15 cellular contexts compared by ENCODE assay signal in genomic region chr21:16797530-16797929, GRCh38.
DNase-seq lines count a peak whose midpoint lies in the region; ATAC-seq and TF ChIP-seq lines count a peak whose summit lies in the region.
"Had no signal": no experiment of that assay in that cellular context is flagged by ENCODE, and none has a peak within 500 bp of the region (broad histone marks: within the 10 kb centered on the region; RNA-seq: fewer than 3 reads in every experiment).

No MANE protein-coding gene starts in this region.

- H3K4ac ChIP-seq in mesendoderm (ENCODE audit: low read depth, low read length), result no peak overlapping the region

- no peaks in the 10 kb centered on the region for H3F3A ChIP-seq in GM23338 (replicated peaks; ENCODE audit: low read depth)

- H3K36me3 Mint-ChIP-seq in GM23338 (ENCODE audit: low read depth) (no peaks in the 10 kb centered on the region), brain (no peaks in the 10 kb centered on the region)
- H3K36me3 Mint-ChIP-seq: CD8-positive, alpha-beta memory T cell had no signal

- H2AFZ ChIP-seq in GM23338, result no peak overlapping the region

- H3K4me3 Mint-ChIP-seq in GM23338 (no peak overlapping the region), brain (peak overlapping the region in 4 of 5 experiments; percentile 24 to 73 (median 64))
- H3K4me3 Mint-ChIP-seq: CD8-positive, alpha-beta memory T cell; HFFc6 had no signal

- WGBS in mesendoderm (ENCODE audit: extremely low coverage, insufficient coverage, low lambda C conversion rate), result no CpG with 5 or more reads among the region's 2 CpGs

- no peak overlapping the region for H2BK5ac ChIP-seq in mesendoderm (ENCODE audit: low read length)

- H3K4me1 ChIP-seq in GM23338 (ENCODE audit: insufficient read depth) (peaks cover 15% of the 10 kb centered on the region), mesendoderm (ENCODE audit: control insufficient read depth, low read depth, low read length) (no peaks in the 10 kb centered on the region), foreskin keratinocyte (peaks cover 6% of the 10 kb centered on the region)
- H3K4me1 ChIP-seq: BLaER1 had no signal

- DNase-seq in DMS 273 (lab: John Stamatoyannopoulos, UW; ENCODE audit: unreplicated experiment) (peak; percentile 5), DMS 273 treated with DMSO at 0.1 percent for 48 hours (lab: John Stamatoyannopoulos, UW) (no peak), GM23338 (ENCODE audit: low spot score) (no peak), mesendoderm (peak; percentile 16), foreskin keratinocyte (no peak), EL (no peak), COLO668 (lab: John Stamatoyannopoulos, UW; ENCODE audit: unreplicated experiment) (no peak)
- DNase-seq: CD8-positive, alpha-beta memory T cell; DMS79; GDM1; HCEC 1CT; HFFc6 had no signal

- H3K4me1 Mint-ChIP-seq in GM23338 (peaks cover 15% of the 10 kb centered on the region), brain (peaks cover 51% of the 10 kb centered on the region)
- H3K4me1 Mint-ChIP-seq: CD8-positive, alpha-beta memory T cell had no signal

- H2AK5ac ChIP-seq in mesendoderm (ENCODE audit: low read length), result no peak overlapping the region

- no peaks in the 10 kb centered on the region for H3K27me3 Mint-ChIP-seq in GM23338 (ENCODE audit: insufficient read depth, low read depth, poor library complexity)
- H3K27me3 Mint-ChIP-seq in brain, result no peaks in the 10 kb centered on the region
- H3K27me3 Mint-ChIP-seq: CD8-positive, alpha-beta memory T cell had no signal

- H3K79me1 ChIP-seq in mesendoderm (ENCODE audit: low read length), result no peaks in the 10 kb centered on the region

- H3K27ac Mint-ChIP-seq in GM23338, result no peak overlapping the region
- H3K27ac Mint-ChIP-seq in brain, result peak overlapping the region in 4 of 5 experiments; percentile 65 to 86 (median 72)
- H3K27ac Mint-ChIP-seq: CD8-positive, alpha-beta memory T cell; HFFc6 had no signal

- no peaks in the 10 kb centered on the region for H3K36me3 ChIP-seq in GM23338 (ENCODE audit: insufficient read depth)
- no peaks in the 10 kb centered on the region for H3K36me3 ChIP-seq in mesendoderm (ENCODE audit: control insufficient read depth, insufficient read depth, low read length)
- H3K36me3 ChIP-seq: BLaER1 had no signal

- no peak overlapping the region for H3K23ac ChIP-seq in mesendoderm (ENCODE audit: low read length)

- no peak overlapping the region for H3K56ac ChIP-seq in mesendoderm (ENCODE audit: low read length)

- H3K4me3 ChIP-seq in GM23338 (no peak overlapping the region), mesendoderm (ENCODE audit: low read length) (no peak overlapping the region)
- H3K4me3 ChIP-seq: BLaER1 had no signal

- H4K20me1 ChIP-seq in GM23338 (replicated peaks; ENCODE audit: insufficient read depth), result no peaks in the 10 kb centered on the region
- H4K20me1 ChIP-seq: BLaER1 had no signal

- no peak overlapping the region for H3K9ac ChIP-seq in mesendoderm (ENCODE audit: low read length)
- H3K9ac ChIP-seq: BLaER1 had no signal

- H4K8ac ChIP-seq in mesendoderm (ENCODE audit: low read depth, low read length), result no peak overlapping the region

- no peak overlapping the region for H3K18ac ChIP-seq in mesendoderm (ENCODE audit: low read length)

- H3K9me2 ChIP-seq in GM23338 (ENCODE audit: insufficient read depth), result no peaks in the 10 kb centered on the region

- H2BK15ac ChIP-seq in mesendoderm (replicated peaks; ENCODE audit: low read depth), result no peak overlapping the region

- H4K5ac ChIP-seq in mesendoderm (ENCODE audit: low read length), result no peak overlapping the region

- ATAC-seq in GM23338, result no peak
- ATAC-seq in foreskin keratinocyte, result no peak

- no peaks in the 10 kb centered on the region for H3K9me3 Mint-ChIP-seq in GM23338
- peaks cover 3 to 27% (median 7%) of the 10 kb centered on the region in 5 experiments for H3K9me3 Mint-ChIP-seq in brain
- H3K9me3 Mint-ChIP-seq: HFFc6 had no signal

- TF ChIP-seq CTCF in GM23338 (conservative IDR thresholded peaks at IDR 0.05; ENCODE audit: low read depth in 2 of 2) (no peak), brain (conservative IDR thresholded peaks at IDR 0.05) (no peak), foreskin keratinocyte (conservative IDR thresholded peaks at IDR 0.05) (no peak)

- H3K79me2 ChIP-seq in GM23338 (replicated peaks; ENCODE audit: insufficient read depth) (no peaks in the 10 kb centered on the region), mesendoderm (ENCODE audit: control insufficient read depth, insufficient read depth, low read length) (no peaks in the 10 kb centered on the region)

- H3K4me2 ChIP-seq in GM23338 (peak overlapping the region; percentile 33; the same call in 1 of the 2 replicates), mesendoderm (ENCODE audit: low read length) (no peak overlapping the region)
- H3K4me2 ChIP-seq: BLaER1 had no signal

- H2BK120ac ChIP-seq in mesendoderm (ENCODE audit: low read depth, low read length), result no peak overlapping the region

- H3K27ac ChIP-seq in GM23338 (ENCODE audit: low read depth) (no peak overlapping the region), mesendoderm (ENCODE audit: low read depth, low read length) (no peak overlapping the region), foreskin keratinocyte (no peak overlapping the region)
- H3K27ac ChIP-seq: 22Rv1, BLaER1 had no signal

- H3K27me3 ChIP-seq in GM23338 (ENCODE audit: insufficient read depth) (no peaks in the 10 kb centered on the region), mesendoderm (ENCODE audit: insufficient read depth, low read length, poor library complexity) (no peaks in the 10 kb centered on the region), foreskin keratinocyte (no peaks in the 10 kb centered on the region)
- H3K27me3 ChIP-seq: BLaER1 had no signal

TF ChIP-seq in GM23338, 12 proteins besides CTCF, POLR2A, EP300 and RAD21:
- TF ChIP-seq POLR2AphosphoS5 (IDR thresholded peaks at IDR 0.05; ENCODE audit: low read depth), result no peak
- TF ChIP-seq ZNF462 (CRISPR knock-in tag; IDR thresholded peaks at IDR 0.05), result no peak
- TF ChIP-seq STAT1 (IDR thresholded peaks at IDR 0.05; ENCODE audit: unreplicated experiment), result no peak

Comparison
In these comparisons a context has a peak if more than half of its experiments do, and no peak if none do; other contexts are left out.
1. DNase-seq: peak in DMS 273 (single experiment) and mesendoderm (single experiment); none in DMS 273 treated with DMSO at 0.1 percent for 48 hours (single experiment), GM23338 (single experiment), foreskin keratinocyte (0 of 2), EL (single experiment) and COLO668 (single experiment).